ENCODE assay signal across 2 cellular contexts in the genomic region with DNA sequence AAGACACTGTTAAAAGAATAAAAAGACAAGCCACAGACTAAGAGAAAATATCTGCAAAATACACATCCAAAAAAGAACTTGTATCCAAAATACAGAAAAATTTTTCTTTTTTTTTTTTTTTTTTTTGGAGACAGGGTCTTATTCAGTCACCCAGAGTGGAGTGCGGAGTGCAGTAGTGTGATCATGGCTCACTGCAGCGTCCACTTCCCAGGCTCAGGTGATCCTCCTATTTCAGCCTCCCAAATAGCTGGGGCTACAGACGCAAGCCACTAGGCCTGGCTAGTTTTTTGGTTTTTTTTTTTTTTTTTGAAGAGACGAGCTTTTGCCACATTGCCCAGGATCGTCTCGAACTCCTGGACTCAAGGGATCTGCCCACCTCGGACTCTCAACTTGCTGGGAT.
TF ChIP-seq lines count a peak whose summit lies in the region.

No MANE protein-coding gene starts in this region.

TF ChIP-seq in IMR-90, 13 proteins besides CTCF, POLR2A, EP300 and RAD21:
- TF ChIP-seq NFE2L2 (IDR thresholded peaks at IDR 0.05; ENCODE audit: low read depth, low read length) (no peak), RCOR1 (IDR thresholded peaks at IDR 0.05; ENCODE audit: insufficient replicate concordance, low read length) (no peak), MXI1 (IDR thresholded peaks at IDR 0.05; ENCODE audit: borderline replicate concordance, low read depth, low read length) (no peak), MAZ (IDR thresholded peaks at IDR 0.05; ENCODE audit: borderline replicate concordance, low read depth, low read length) (no peak), CHD1 (IDR thresholded peaks at IDR 0.05; ENCODE audit: low read depth, low read length) (no peak), FOS (IDR thresholded peaks at IDR 0.05; ENCODE audit: low read depth, low read length) (no peak), SMC3 (IDR thresholded peaks at IDR 0.05; ENCODE audit: low read depth, low read length) (no peak), CEBPB (IDR thresholded peaks at IDR 0.05; ENCODE audit: low read depth, low read length) (no peak)
TF ChIP-seq in IMR-90: peak in this region for 0.

TF ChIP-seq in GM12878, 131 proteins besides CTCF, POLR2A, EP300 and RAD21:
- TF ChIP-seq, protein P1, sequence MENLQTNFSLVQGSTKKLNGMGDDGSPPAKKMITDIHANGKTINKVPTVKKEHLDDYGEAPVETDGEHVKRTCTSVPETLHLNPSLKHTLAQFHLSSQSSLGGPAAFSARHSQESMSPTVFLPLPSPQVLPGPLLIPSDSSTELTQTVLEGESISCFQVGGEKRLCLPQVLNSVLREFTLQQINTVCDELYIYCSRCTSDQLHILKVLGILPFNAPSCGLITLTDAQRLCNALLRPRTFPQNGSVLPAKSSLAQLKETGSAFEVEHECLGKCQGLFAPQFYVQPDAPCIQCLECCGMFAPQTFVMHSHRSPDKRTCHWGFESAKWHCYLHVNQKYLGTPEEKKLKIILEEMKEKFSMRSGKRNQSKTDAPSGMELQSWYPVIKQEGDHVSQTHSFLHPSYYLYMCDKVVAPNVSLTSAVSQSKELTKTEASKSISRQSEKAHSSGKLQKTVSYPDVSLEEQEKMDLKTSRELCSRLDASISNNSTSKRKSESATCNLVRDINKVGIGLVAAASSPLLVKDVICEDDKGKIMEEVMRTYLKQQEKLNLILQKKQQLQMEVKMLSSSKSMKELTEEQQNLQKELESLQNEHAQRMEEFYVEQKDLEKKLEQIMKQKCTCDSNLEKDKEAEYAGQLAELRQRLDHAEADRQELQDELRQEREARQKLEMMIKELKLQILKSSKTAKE (IDR thresholded peaks at IDR 0.05; ENCODE audit: low read depth, poor library complexity, severe bottlenecking), result no peak
- TF ChIP-seq NFYA (IDR thresholded peaks at IDR 0.05; ENCODE audit: borderline replicate concordance, low read depth, low read length), result no peak
- no peak for TF ChIP-seq TCF7 (IDR thresholded peaks at IDR 0.05; ENCODE audit: borderline replicate concordance)
- TF ChIP-seq, protein P2, sequence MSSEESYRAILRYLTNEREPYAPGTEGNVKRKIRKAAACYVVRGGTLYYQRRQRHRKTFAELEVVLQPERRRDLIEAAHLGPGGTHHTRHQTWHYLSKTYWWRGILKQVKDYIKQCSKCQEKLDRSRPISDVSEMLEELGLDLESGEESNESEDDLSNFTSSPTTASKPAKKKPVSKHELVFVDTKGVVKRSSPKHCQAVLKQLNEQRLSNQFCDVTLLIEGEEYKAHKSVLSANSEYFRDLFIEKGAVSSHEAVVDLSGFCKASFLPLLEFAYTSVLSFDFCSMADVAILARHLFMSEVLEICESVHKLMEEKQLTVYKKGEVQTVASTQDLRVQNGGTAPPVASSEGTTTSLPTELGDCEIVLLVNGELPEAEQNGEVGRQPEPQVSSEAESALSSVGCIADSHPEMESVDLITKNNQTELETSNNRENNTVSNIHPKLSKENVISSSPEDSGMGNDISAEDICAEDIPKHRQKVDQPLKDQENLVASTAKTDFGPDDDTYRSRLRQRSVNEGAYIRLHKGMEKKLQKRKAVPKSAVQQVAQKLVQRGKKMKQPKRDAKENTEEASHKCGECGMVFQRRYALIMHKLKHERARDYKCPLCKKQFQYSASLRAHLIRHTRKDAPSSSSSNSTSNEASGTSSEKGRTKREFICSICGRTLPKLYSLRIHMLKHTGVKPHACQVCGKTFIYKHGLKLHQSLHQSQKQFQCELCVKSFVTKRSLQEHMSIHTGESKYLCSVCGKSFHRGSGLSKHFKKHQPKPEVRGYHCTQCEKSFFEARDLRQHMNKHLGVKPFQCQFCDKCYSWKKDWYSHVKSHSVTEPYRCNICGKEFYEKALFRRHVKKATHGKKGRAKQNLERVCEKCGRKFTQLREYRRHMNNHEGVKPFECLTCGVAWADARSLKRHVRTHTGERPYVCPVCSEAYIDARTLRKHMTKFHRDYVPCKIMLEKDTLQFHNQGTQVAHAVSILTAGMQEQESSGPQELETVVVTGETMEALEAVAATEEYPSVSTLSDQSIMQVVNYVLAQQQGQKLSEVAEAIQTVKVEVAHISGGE (CRISPR knock-in tag; IDR thresholded peaks at IDR 0.05), result no peak
- no peak for TF ChIP-seq MEF2A (IDR thresholded peaks at IDR 0.05; ENCODE audit: insufficient read depth, low read depth, low read length)
- TF ChIP-seq, protein P3, sequence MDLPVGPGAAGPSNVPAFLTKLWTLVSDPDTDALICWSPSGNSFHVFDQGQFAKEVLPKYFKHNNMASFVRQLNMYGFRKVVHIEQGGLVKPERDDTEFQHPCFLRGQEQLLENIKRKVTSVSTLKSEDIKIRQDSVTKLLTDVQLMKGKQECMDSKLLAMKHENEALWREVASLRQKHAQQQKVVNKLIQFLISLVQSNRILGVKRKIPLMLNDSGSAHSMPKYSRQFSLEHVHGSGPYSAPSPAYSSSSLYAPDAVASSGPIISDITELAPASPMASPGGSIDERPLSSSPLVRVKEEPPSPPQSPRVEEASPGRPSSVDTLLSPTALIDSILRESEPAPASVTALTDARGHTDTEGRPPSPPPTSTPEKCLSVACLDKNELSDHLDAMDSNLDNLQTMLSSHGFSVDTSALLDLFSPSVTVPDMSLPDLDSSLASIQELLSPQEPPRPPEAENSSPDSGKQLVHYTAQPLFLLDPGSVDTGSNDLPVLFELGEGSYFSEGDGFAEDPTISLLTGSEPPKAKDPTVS (IDR thresholded peaks at IDR 0.05; ENCODE audit: low read depth, low read length), result no peak
- no peak for TF ChIP-seq HCFC1 (IDR thresholded peaks at IDR 0.05; ENCODE audit: low read length)
- TF ChIP-seq ZNF384 (IDR thresholded peaks at IDR 0.05; ENCODE audit: borderline replicate concordance, low read depth, low read length), result 0 out of 2 replicates have a peak, but pooled peaks have one; percentile 8
